ENCODE assay signal across 1 cellular context in genomic region chr1:157407917-157408525, GRCh38.
TF ChIP-seq lines count a peak whose summit lies in the region.

No MANE protein-coding gene starts in this region.

TF ChIP-seq in K562, 482 proteins besides CTCF, POLR2A, EP300 and RAD21 (continued from another document and continues in another):
- TF ChIP-seq PBX2 (CRISPR knock-in tag; IDR thresholded peaks at IDR 0.05; ENCODE audit: low read depth) (no peak), PBX2 (tag; conservative IDR thresholded peaks at IDR 0.05; ENCODE audit: low read depth) (peak; percentile 82), EWSR1 (IDR thresholded peaks at IDR 0.05; ENCODE audit: borderline replicate concordance, low read depth, partially characterized antibody) (no peak), BACH1 (tag; IDR thresholded peaks at IDR 0.05) (0 out of 2 replicates have a peak, but pooled peaks have one; percentile 47), SREBF2 (CRISPR knock-in tag; IDR thresholded peaks at IDR 0.05) (no peak), EP400 (IDR thresholded peaks at IDR 0.05) (peak; percentile 20; the same call in 1 of the 2 replicates), CHD7 (IDR thresholded peaks at IDR 0.05; ENCODE audit: low read depth, low read length) (no peak), C11orf30 (IDR thresholded peaks at IDR 0.05; ENCODE audit: low read depth) (0 out of 2 replicates have a peak, but pooled peaks have one; percentile 16), FOXM1 (IDR thresholded peaks at IDR 0.05; ENCODE audit: low read depth) (no peak), FOXM1 (CRISPR knock-in tag; IDR thresholded peaks at IDR 0.05; ENCODE audit: low read depth) (no peak), TRIM24 (IDR thresholded peaks at IDR 0.05) (no peak), E4F1 (CRISPR knock-in tag; IDR thresholded peaks at IDR 0.05; ENCODE audit: borderline replicate concordance) (no peak), E2F6 (IDR thresholded peaks at IDR 0.05; ENCODE audit: borderline replicate concordance in 1 of 2, extremely low read depth in 1 of 2, insufficient read depth in 1 of 2, insufficient read length in 1 of 2, low read depth in 1 of 2, low read length in 1 of 2, poor library complexity in 1 of 2, severe bottlenecking in 1 of 2) (peak in 1 of 2 experiments; percentile 41), POLR2AphosphoS5 (IDR thresholded peaks at IDR 0.05; ENCODE audit: control insufficient read depth, insufficient read depth, low read depth, low read length) (no peak), THRAP3 (IDR thresholded peaks at IDR 0.05; ENCODE audit: borderline replicate concordance) (no peak), NR0B1 (IDR thresholded peaks at IDR 0.05; ENCODE audit: partially characterized antibody) (no peak), BRF2 (IDR thresholded peaks at IDR 0.05; ENCODE audit: borderline replicate concordance, insufficient read depth, insufficient read length) (no peak), GTF2A2 (tag; IDR thresholded peaks at IDR 0.05) (no peak), XRCC5 (IDR thresholded peaks at IDR 0.05; ENCODE audit: low read depth, low read length) (no peak), GTF2B (IDR thresholded peaks at IDR 0.05; ENCODE audit: extremely low read depth, insufficient read length) (no peak), NBN (IDR thresholded peaks at IDR 0.05; ENCODE audit: low read depth) (0 out of 2 replicates have a peak, but pooled peaks have one; percentile 25), JUND (IDR thresholded peaks at IDR 0.05; ENCODE audit: borderline replicate concordance, low read depth, low read length) (no peak), JUND (tag; IDR thresholded peaks at IDR 0.05; ENCODE audit: borderline replicate concordance, low read depth, low read length) (peak; percentile 40; the same call in 2 of the 3 replicates), PRDM10 (IDR thresholded peaks at IDR 0.05; ENCODE audit: partially characterized antibody) (peak; percentile 41), MAZ (CRISPR knock-in tag; conservative IDR thresholded peaks at IDR 0.05 in 1 of 2, IDR thresholded peaks at IDR 0.05 in 1 of 2) (no peak; a peak in 1 of 4 replicates), LEF1 (IDR thresholded peaks at IDR 0.05) (peak; percentile 43; the same call in 1 of the 2 replicates), GABPA (tag; conservative IDR thresholded peaks at IDR 0.05; ENCODE audit: low read depth) (no peak)
